In genomic region chr11:45801723-45802315, GRCh38 we compare ENCODE assay signal across 13 cellular contexts. TPM values are rescaled to one million over a fixed set of nuclear protein-coding genes. Genes with fewer than 3 reads are reported as not detected.
DNase-seq lines count a peak whose midpoint lies in the region; ATAC-seq, FAIRE-seq and TF ChIP-seq lines count a peak whose summit lies in the region.
"Had no signal": no experiment of that assay in that cellular context is flagged by ENCODE, and none has a peak within 500 bp of the region (broad histone marks: within the 10 kb centered on the region; RNA-seq: fewer than 3 reads in every experiment).

No MANE protein-coding gene starts in this region.

- H3K4me1 Mint-ChIP-seq in chondrocyte (ENCODE audit: low read depth), result peaks cover 28% of the 10 kb centered on the region

- H3K36me3 Mint-ChIP-seq in chondrocyte (ENCODE audit: low read depth), result no peaks in the 10 kb centered on the region

- no peak for FAIRE-seq in bronchial epithelial cell (lab: Jason Lieb, UNC)

- no peak overlapping the region for H3K4me3 ChIP-seq in bronchial epithelial cell (ENCODE audit: low read depth, low read length)
- H3K4me3 ChIP-seq: upper lobe of right lung had no signal

- no peak overlapping the region for H3K4me3 Mint-ChIP-seq in chondrocyte (ENCODE audit: unreplicated experiment)

- no peaks in the 10 kb centered on the region for H3K36me3 ChIP-seq in bronchial epithelial cell (ENCODE audit: control insufficient read depth, insufficient read depth, low read length)
- H3K36me3 ChIP-seq: upper lobe of right lung had no signal

- H3K27me3 ChIP-seq in bronchial epithelial cell (ENCODE audit: control insufficient read depth, insufficient read depth, low read length), result no peaks in the 10 kb centered on the region
- H3K27me3 ChIP-seq: upper lobe of right lung had no signal

- H3K9me3 Mint-ChIP-seq in chondrocyte (ENCODE audit: low read depth), result no peaks in the 10 kb centered on the region

- H3K27me3 Mint-ChIP-seq in chondrocyte (ENCODE audit: low read depth), result no peaks in the 10 kb centered on the region

- DNase-seq in DMS114 treated with DMSO at 0.1 percent for 48 hours (lab: John Stamatoyannopoulos, UW; ENCODE audit: unreplicated experiment) (peak; percentile 9), MV-4-11 (lab: John Stamatoyannopoulos, UW) (peak; percentile 46), bronchial epithelial cell (ENCODE audit: low read depth) (peak; percentile 40), mucosa of gallbladder (ENCODE audit: low spot score) (peak; percentile 63), chondrocyte (ENCODE audit: low spot score) (no peak), islet precursor cell (no peak)
- DNase-seq in activated CD4-positive, CD25-positive, alpha-beta regulatory T cell (lab: John Stamatoyannopoulos, UW), result no peak
- DNase-seq: amygdala, C1 segment of cervical spinal cord, NCI-H1105, T1000, upper lobe of right lung had no signal

- TF ChIP-seq CTCF in bronchial epithelial cell (IDR thresholded peaks at IDR 0.05; ENCODE audit: insufficient read depth, low read length, severe bottlenecking) (no peak), chondrocyte (IDR thresholded peaks at IDR 0.05) (no peak)

- no peak for ATAC-seq in HG03354 (IDR thresholded peaks at IDR 0.05; ENCODE audit: poor library complexity, severe bottlenecking, unreplicated experiment)
- ATAC-seq: upper lobe of right lung had no signal

- H3K27ac Mint-ChIP-seq in chondrocyte (ENCODE audit: unreplicated experiment), result no peak overlapping the region

RNA-seq across cellular contexts. Expression of gene SLC35C1, which starts 3.1 kb away (rescaled TPM):
- total RNA-seq in bronchial epithelial cell (7.6 and 9.5 TPM in 2 replicates), mucosa of gallbladder (32.6 TPM), chondrocyte (22.7 to 33.1 TPM (median 31.9 TPM) in 3 replicates)

RNA-seq across cellular contexts. Expression of gene CRY2, which starts 45.5 kb away (rescaled TPM):
- 10.8 and 15.5 TPM in 2 replicates for total RNA-seq in bronchial epithelial cell
- total RNA-seq in mucosa of gallbladder, result 61.9 TPM
- 12.2 to 16.8 TPM (median 13.8 TPM) in 3 replicates for total RNA-seq in chondrocyte

Comparison
In these comparisons a context has a peak if more than half of its experiments do, and no peak if none do; other contexts are left out.
1. DNase-seq: peak in DMS114 treated with DMSO at 0.1 percent for 48 hours (single experiment), MV-4-11 (single experiment), bronchial epithelial cell (single experiment) and mucosa of gallbladder (single experiment); none in chondrocyte (single experiment), islet precursor cell (single experiment) and activated CD4-positive, CD25-positive, alpha-beta regulatory T cell (0 of 4).